21 cellular contexts compared by ENCODE assay signal in the genomic region with DNA sequence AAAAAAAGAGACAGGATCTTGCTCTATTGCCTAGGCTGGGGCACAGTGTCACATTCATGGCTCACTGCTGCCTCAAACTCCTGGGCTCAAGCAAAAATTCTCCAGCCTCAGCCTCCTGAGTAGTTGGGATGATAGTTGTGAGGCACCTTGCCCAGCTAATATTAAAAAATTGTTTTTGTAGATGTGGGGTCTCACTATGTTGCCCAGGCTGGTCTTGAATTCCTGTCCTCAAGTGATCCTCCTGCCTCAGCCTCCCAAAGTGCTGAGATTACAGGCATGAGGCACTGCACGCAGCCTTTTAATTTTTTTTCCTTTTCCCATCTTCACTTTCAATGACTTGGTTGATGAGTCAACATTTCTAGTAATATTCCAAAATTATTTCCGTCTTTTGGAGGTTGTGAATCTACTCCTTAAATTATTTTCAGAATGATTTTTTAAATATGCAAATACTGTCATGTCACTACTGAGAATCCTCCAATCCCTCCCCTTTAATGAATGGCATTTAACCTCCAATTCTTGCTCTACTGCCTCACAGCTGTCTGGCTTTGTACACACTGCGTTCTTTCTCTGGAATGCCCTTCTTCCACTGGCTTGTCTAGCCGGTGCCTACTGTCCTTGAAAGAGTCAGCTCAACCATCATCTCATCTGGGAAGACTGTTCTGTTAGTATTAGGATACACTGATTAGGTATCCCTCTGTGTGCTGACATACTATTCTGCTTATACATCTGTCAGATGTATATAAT. TPM values are rescaled to one million over a fixed set of nuclear protein-coding genes. Genes with fewer than 3 reads are reported as not detected.
A peak's percentile ranks its signal among the peaks of the same experiment; 100 is the strongest.
DNase-seq lines count a peak whose midpoint lies in the region; ATAC-seq and TF ChIP-seq lines count a peak whose summit lies in the region.
"Had no signal": no experiment of that assay in that cellular context is flagged by ENCODE, and none has a peak within 500 bp of the region (broad histone marks: within the 10 kb centered on the region; RNA-seq: fewer than 3 reads in every experiment).

No MANE protein-coding gene starts in this region.

- no peak overlapping the region for H2BK15ac ChIP-seq in H9 (ENCODE audit: low read depth, low read length)

- H3K27ac ChIP-seq in H9 (ENCODE audit: insufficient read length, low read depth, low read length), result no peak overlapping the region
- H3K27ac ChIP-seq in Karpas-422 (ENCODE audit: low read length), result no peak overlapping the region
- H3K27ac ChIP-seq in right lobe of liver, result no peak overlapping the region
- H3K27ac ChIP-seq: A549, BLaER1, C4-2B had no signal

- H2AFZ ChIP-seq in H9 (ENCODE audit: low read length) (no peak overlapping the region), Karpas-422 (ENCODE audit: low read length) (no peak overlapping the region)

- intact Hi-C loops in sciatic nerve (cut with DNase I), result no loop called here
- intact Hi-C loops in right lobe of liver (cut with DNase I), result loop anchor here in 1 of 2 donors (5.0 kb wide), 1 partner anchor 453 kb away; no protein-coding TSS in a partner anchor

- H3K23ac ChIP-seq in H9 (ENCODE audit: insufficient read length, low read depth, low read length), result no peak overlapping the region

- H3K79me2 ChIP-seq in H9 (ENCODE audit: insufficient read depth, low read length), result no peaks in the 10 kb centered on the region
- no peaks in the 10 kb centered on the region for H3K79me2 ChIP-seq in Karpas-422 (ENCODE audit: low read length)

- H3K14ac ChIP-seq in H9 (ENCODE audit: insufficient read depth, low read length), result no peak overlapping the region

- no peak overlapping the region for H3K4ac ChIP-seq in H9 (ENCODE audit: low read depth, low read length)

- peak overlapping the region; percentile 82 for H2BK12ac ChIP-seq in H9 (ENCODE audit: insufficient read length, low read depth, low read length)

- H3K27me3 Mint-ChIP-seq in H9 (ENCODE audit: low read depth), result peaks cover 7% of the 10 kb centered on the region

- TF ChIP-seq CTCF in AG10803 (conservative IDR thresholded peaks at IDR 0.05; ENCODE audit: low read length), result no peak
- no peak for TF ChIP-seq CTCF in H9 (conservative IDR thresholded peaks at IDR 0.05)
- TF ChIP-seq CTCF in right lobe of liver (IDR thresholded peaks at IDR 0.05), result no peak

- H3K79me1 ChIP-seq in H9 (ENCODE audit: insufficient read depth, low read depth, low read length, poor library complexity, severe bottlenecking), result no peaks in the 10 kb centered on the region

- H2BK20ac ChIP-seq in H9 (ENCODE audit: low read depth, low read length, poor library complexity, severe bottlenecking), result no peak overlapping the region

- H4K5ac ChIP-seq in H9 (ENCODE audit: insufficient read length, low read depth, low read length), result no peak overlapping the region

- no peaks in the 10 kb centered on the region for H3K9me2 ChIP-seq in Karpas-422 (replicated peaks; ENCODE audit: insufficient read depth, low read length)

- H3K4me1 ChIP-seq in H9 (ENCODE audit: insufficient read depth, low read length), result peaks cover 2% of the 10 kb centered on the region; the same call in 1 of the 2 replicates
- H3K4me1 ChIP-seq in Karpas-422 (ENCODE audit: low read length), result no peaks in the 10 kb centered on the region
- no peaks in the 10 kb centered on the region for H3K4me1 ChIP-seq in right lobe of liver
- H3K4me1 ChIP-seq: A549, BLaER1 had no signal

- H2AK5ac ChIP-seq in H9 (ENCODE audit: insufficient read length, low read length), result no peak overlapping the region

- no peak for TF ChIP-seq POLR2A in right lobe of liver (IDR thresholded peaks at IDR 0.05)

- H3K23me2 ChIP-seq in H9 (ENCODE audit: insufficient read length, low read depth, low read length, poor library complexity, severe bottlenecking), result no peaks in the 10 kb centered on the region

- H3K4me2 ChIP-seq in H9 (ENCODE audit: insufficient read depth, insufficient read length, low read length) (no peak overlapping the region), Karpas-422 (ENCODE audit: low read depth, low read length, poor library complexity, severe bottlenecking) (no peak overlapping the region)
- H3K4me2 ChIP-seq: A549, BLaER1 had no signal

- H3K4me1 Mint-ChIP-seq in H9, result peaks cover 16 to 19% of the 10 kb centered on the region in 2 experiments
- H3K4me1 Mint-ChIP-seq: B cell; CD8-positive, alpha-beta memory T cell had no signal

- no peak overlapping the region for H4K91ac ChIP-seq in H9 (ENCODE audit: insufficient read length, low read depth, low read length)

- H3K9ac ChIP-seq in H9 (ENCODE audit: extremely low read depth, insufficient read length, low read length), result no peak overlapping the region
- H3K9ac ChIP-seq in Karpas-422 (ENCODE audit: low read length), result no peak overlapping the region
- H3K9ac ChIP-seq: BLaER1 had no signal

- H3K36me3 ChIP-seq in Karpas-422 (ENCODE audit: insufficient read depth, low read length) (no peaks in the 10 kb centered on the region), right lobe of liver (no peaks in the 10 kb centered on the region)
- H3K36me3 ChIP-seq: BLaER1 had no signal

- H2BK120ac ChIP-seq in H9 (ENCODE audit: low read depth, low read length, poor library complexity, severe bottlenecking), result no peak overlapping the region

- H3K9me3 ChIP-seq in H9 (ENCODE audit: control insufficient read depth, low read depth, low read length), result no peaks in the 10 kb centered on the region
- H3K9me3 ChIP-seq in Karpas-422 (ENCODE audit: low read length), result no peaks in the 10 kb centered on the region
- no peaks in the 10 kb centered on the region for H3K9me3 ChIP-seq in right lobe of liver
- H3K9me3 ChIP-seq: A549, BLaER1 had no signal

- no peak overlapping the region for H2BK5ac ChIP-seq in H9 (ENCODE audit: insufficient read length, low read length)

- H3K4me3 Mint-ChIP-seq in H9, result no peak overlapping the region
- H3K4me3 Mint-ChIP-seq: B cell; CD4-positive, alpha-beta T cell; CD8-positive, alpha-beta memory T cell had no signal

- DNase-seq in AG10803 (ENCODE audit: low read depth), result peak; percentile 29
- DNase-seq in H9, result no peak
- peak; percentile 38 for DNase-seq in Karpas-422
- DNase-seq in myocyte (ENCODE audit: low read depth), result peak; percentile 32
- no peak for DNase-seq in sciatic nerve (ENCODE audit: low spot score)
- DNase-seq in DMS 273 (lab: John Stamatoyannopoulos, UW; ENCODE audit: unreplicated experiment), result no peak
- no peak for DNase-seq in right lobe of liver
- DNase-seq in mesenteric fat pad (ENCODE audit: low spot score), result no peak
- DNase-seq: 8988T; ACHN; CD4-positive, alpha-beta T cell; CD8-positive, alpha-beta memory T cell; DMS53; DMS79 treated with DMSO at 0.1 percent for 48 hours; GF-D8; GOT3; HCEC 1CT had no signal

- H3K36me3 Mint-ChIP-seq in H9 (ENCODE audit: insufficient read depth in 1 of 3, low read depth in 3 of 3), result no peaks in the 10 kb centered on the region
- H3K36me3 Mint-ChIP-seq: CD8-positive, alpha-beta memory T cell had no signal

- H3K9me3 Mint-ChIP-seq in H9, result no peaks in the 10 kb centered on the region; a peak in 1 of 5 replicates
- H3K9me3 Mint-ChIP-seq: CD4-positive, alpha-beta T cell; CD8-positive, alpha-beta memory T cell had no signal

- ATAC-seq in sciatic nerve (no peak), right lobe of liver (no peak)
- ATAC-seq: A549 had no signal

- H4K20me1 ChIP-seq in H9 (ENCODE audit: control insufficient read depth, insufficient read depth, insufficient read length) (no peaks in the 10 kb centered on the region), Karpas-422 (ENCODE audit: insufficient read depth, low read depth, low read length) (no peaks in the 10 kb centered on the region)
- H4K20me1 ChIP-seq: BLaER1 had no signal

- no peak overlapping the region for H3K18ac ChIP-seq in H9 (ENCODE audit: insufficient read length, low read depth, low read length)

- no peak overlapping the region for H3K56ac ChIP-seq in H9 (ENCODE audit: insufficient read length, low read depth, low read length)

- no CpG with 5 or more reads among the region's 4 CpGs for WGBS in H9 (ENCODE audit: extremely low coverage, insufficient read length, low lambda C conversion rate)
- WGBS in right lobe of liver (ENCODE audit: insufficient coverage, low coverage, low lambda C conversion rate, missing lambda C conversion rate), result 74% methylated on average over 4 of the region's 4 CpGs

- no peak overlapping the region for H3K27ac Mint-ChIP-seq in H9
- H3K27ac Mint-ChIP-seq: B cell; CD4-positive, alpha-beta T cell; CD8-positive, alpha-beta memory T cell had no signal

- H3T11ph ChIP-seq in H9 (ENCODE audit: low read length), result no peak overlapping the region

- no peak overlapping the region for H4K8ac ChIP-seq in H9 (replicated peaks; ENCODE audit: insufficient read length, low read depth, low read length)

- H3K4me3 ChIP-seq in AG10803 (ENCODE audit: low read length) (no peak overlapping the region), Karpas-422 (ENCODE audit: low read length) (no peak overlapping the region), right lobe of liver (no peak overlapping the region)
- H3K4me3 ChIP-seq: A549, BLaER1 had no signal

- H3K27me3 ChIP-seq in H9 (ENCODE audit: insufficient read depth, low read length) (no peaks in the 10 kb centered on the region), Karpas-422 (ENCODE audit: low read length) (no peaks in the 10 kb centered on the region), right lobe of liver (no peaks in the 10 kb centered on the region)
- H3K27me3 ChIP-seq: BLaER1 had no signal

RNA-seq across cellular contexts. Expression of gene DCTD, which starts 27.5 kb away (rescaled TPM):
- total RNA-seq in H9 (2021) (95.5 and 100 TPM in 2 replicates), myocyte (70.2 and 77.3 TPM in 2 replicates), sciatic nerve (85.2 TPM), right lobe of liver (10 to 100 TPM; 45.7 to 61.3 (median 51.2) TPM), mesenteric fat pad (107 TPM)
- 10.9 and 12.1 TPM in 2 replicates for total RNA-seq in Karpas-422 (2014; rRNA removed; shearing (Covaris generic); ENCODE audit: low replicate concordance)
- 142 TPM for polyA plus RNA-seq in myocyte (2012)

Comparison
In these comparisons a context has a peak if more than half of its experiments do, and no peak if none do; other contexts are left out.
1. DNase-seq: peak in AG10803 (single experiment), Karpas-422 (single experiment) and myocyte (single experiment); none in H9 (single experiment), sciatic nerve (single experiment), DMS 273 (single experiment), right lobe of liver (0 of 3) and mesenteric fat pad (single experiment).